Comparison of ENCODE assay signal across 13 cellular contexts in genomic region chr1:21337010-21337437, GRCh38. TPM values are rescaled to one million over a fixed set of nuclear protein-coding genes. Genes with fewer than 3 reads are reported as not detected.
DNase-seq lines count a peak whose midpoint lies in the region; TF ChIP-seq lines count a peak whose summit lies in the region.
"Had no signal": no experiment of that assay in that cellular context is flagged by ENCODE, and none has a peak within 500 bp of the region (broad histone marks: within the 10 kb centered on the region; RNA-seq: fewer than 3 reads in every experiment).

No MANE protein-coding gene starts in this region.

- TF ChIP-seq RAD21 in SK-N-SH (IDR thresholded peaks at IDR 0.05; ENCODE audit: low read length) = no peak

- H3K27ac ChIP-seq in DOHH2 (ENCODE audit: low read depth, low read length) = no peak overlapping the region
- H3K27ac ChIP-seq in SK-N-SH (ENCODE audit: low read depth in 2 of 2, low read length in 1 of 2) = peak overlapping the region in 1 of 2 experiments; percentile 75; a peak in 2 of 4 replicates
- H3K27ac ChIP-seq in stomach = peak overlapping the region; percentile 25 to 94 (median 89)

- no peak for TF ChIP-seq POLR2A in stomach (IDR thresholded peaks at IDR 0.05)

- H3K36me3 ChIP-seq in DOHH2 (ENCODE audit: control insufficient read depth, low read length) (no peaks in the 10 kb centered on the region), SK-N-SH (replicated peaks in 1 of 2; ENCODE audit: control insufficient read depth in 1 of 2, insufficient read depth in 2 of 2, low read length in 1 of 2) (no peaks in the 10 kb centered on the region), stomach (no peaks in the 10 kb centered on the region)

- H3K79me2 ChIP-seq in DOHH2 (ENCODE audit: control insufficient read depth, low read length) = no peaks in the 10 kb centered on the region
- peaks cover 47% of the 10 kb centered on the region for H3K79me2 ChIP-seq in SK-N-SH (ENCODE audit: insufficient read depth)

- H3K4me1 ChIP-seq in DOHH2 (ENCODE audit: control insufficient read depth, low read length) = peaks cover 50% of the 10 kb centered on the region
- H3K4me1 ChIP-seq in SK-N-SH (ENCODE audit: control insufficient read depth in 1 of 2, insufficient read depth in 2 of 2, low read depth in 1 of 2, low read length in 1 of 2) = peaks cover 22 to 82% of the 10 kb centered on the region in 2 experiments
- H3K4me1 ChIP-seq in stomach = peaks cover 95 to 100% (median 98%) of the 10 kb centered on the region in 4 donors

- peak overlapping the region; percentile 38 for H3K27ac Mint-ChIP-seq in glutamatergic neuron (ENCODE audit: unreplicated experiment)
- H3K27ac Mint-ChIP-seq: dendritic cell treated with granulocyte-macrophage colony-stimulating factor and Interleukin-4, amounts not matched to agents 40 ng/mL and 50 ng/mL, for 4 days; H9 had no signal

- DNase-seq in SK-N-SH (no peak), glutamatergic neuron (no peak), stomach (no peak), Ammon's horn (ENCODE audit: low spot score) (no peak), DMS53 (lab: John Stamatoyannopoulos, UW) (no peak), posterior cingulate gyrus (no peak)
- DNase-seq: activated T-cell treated with anti-CD3 and anti-CD28 coated beads, Interleukin-2, amount 50 U/mL, for 4 hours; H9; natural killer cell; NCI-H526 treated with DMSO at 0.1 percent for 48 hours; stimulated activated CD4-positive, alpha-beta T cell treated with anti-CD3 and anti-CD28 coated beads, Interleukin-2, amount 100 ng/mL, for 48 hours had no signal

- no peaks in the 10 kb centered on the region for H3K36me3 Mint-ChIP-seq in glutamatergic neuron (ENCODE audit: unreplicated experiment)
- H3K36me3 Mint-ChIP-seq: natural killer cell had no signal

- TF ChIP-seq EP300 in SK-N-SH (IDR thresholded peaks at IDR 0.05; ENCODE audit: borderline replicate concordance in 1 of 2, low read depth in 1 of 2, low read length in 1 of 2) (peak in 1 of 2 experiments; percentile 70; a peak in 2 of 4 replicates), stomach (IDR thresholded peaks at IDR 0.05) (no peak)

- H3K4me1 Mint-ChIP-seq in glutamatergic neuron (ENCODE audit: low read depth, unreplicated experiment) = peaks cover 17% of the 10 kb centered on the region

- WGBS in SK-N-SH (ENCODE audit: low lambda C conversion rate) = 26% methylated on average over 8 of the region's 8 CpGs
- 33 to 53% (median 38%) methylated on average over 8 of the region's 8 CpGs for WGBS in stomach, 5 donors

- H3K4me3 ChIP-seq in DOHH2 (ENCODE audit: low read length) (no peak overlapping the region), SK-N-SH (ENCODE audit: low read depth in 2 of 2, low read length in 1 of 2) (no peak overlapping the region), stomach (peak overlapping the region in 1 of 4 donors; percentile 4)

- no peaks in the 10 kb centered on the region for H3K9me3 ChIP-seq in DOHH2 (ENCODE audit: control insufficient read depth, insufficient read depth, low read length)
- H3K9me3 ChIP-seq in SK-N-SH = no peaks in the 10 kb centered on the region
- no peaks in the 10 kb centered on the region for H3K9me3 ChIP-seq in stomach

- no peaks in the 10 kb centered on the region for H3K9me2 ChIP-seq in DOHH2 (replicated peaks; ENCODE audit: control insufficient read depth, low read length)
- no peaks in the 10 kb centered on the region for H3K9me2 ChIP-seq in SK-N-SH

- intact Hi-C loops in stomach (cut with DNase I; ENCODE audit: low total_unique reads) (no loop called here), posterior cingulate gyrus (cut with DNase I) (no loop called here)

- H3K4me3 Mint-ChIP-seq in glutamatergic neuron (ENCODE audit: unreplicated experiment) = no peak overlapping the region
- H3K4me3 Mint-ChIP-seq: activated T-cell treated with anti-CD3 and anti-CD28 coated beads, Interleukin-2, amount 50 U/mL, for 4 hours; dendritic cell treated with granulocyte-macrophage colony-stimulating factor and Interleukin-4, amounts not matched to agents 40 ng/mL and 50 ng/mL, for 4 days; H9; natural killer cell had no signal

- no peak overlapping the region for H3K9ac ChIP-seq in SK-N-SH

- H3F3A ChIP-seq in DOHH2 (ENCODE audit: control insufficient read depth, insufficient read depth) (peaks cover 6% of the 10 kb centered on the region; the same call in 1 of the 2 replicates), SK-N-SH (replicated peaks; ENCODE audit: insufficient read depth) (peaks cover 19% of the 10 kb centered on the region)

- H3K9me3 Mint-ChIP-seq in glutamatergic neuron (ENCODE audit: unreplicated experiment) = peaks cover 1% of the 10 kb centered on the region
- H3K9me3 Mint-ChIP-seq: activated T-cell treated with anti-CD3 and anti-CD28 coated beads, Interleukin-2, amount 50 U/mL, for 4 hours; dendritic cell treated with granulocyte-macrophage colony-stimulating factor and Interleukin-4, amounts not matched to agents 40 ng/mL and 50 ng/mL, for 4 days; H9; natural killer cell had no signal

- peak overlapping the region; percentile 72 for H3K4me2 ChIP-seq in DOHH2 (ENCODE audit: low read length)
- no peak overlapping the region for H3K4me2 ChIP-seq in SK-N-SH

- no peak overlapping the region for H2AFZ ChIP-seq in SK-N-SH (ENCODE audit: low read depth)

- H3K27me3 ChIP-seq in DOHH2 (ENCODE audit: control insufficient read depth, low read length) (peaks cover 27% of the 10 kb centered on the region), SK-N-SH (ENCODE audit: insufficient read depth) (no peaks in the 10 kb centered on the region), stomach (no peaks in the 10 kb centered on the region)

- peaks cover 1% of the 10 kb centered on the region for H3K27me3 Mint-ChIP-seq in glutamatergic neuron (ENCODE audit: unreplicated experiment)

- no peak for TF ChIP-seq CTCF in DOHH2 (IDR thresholded peaks at IDR 0.05; ENCODE audit: low read depth, low read length, poor library complexity, severe bottlenecking)
- no peak for TF ChIP-seq CTCF in SK-N-SH (IDR thresholded peaks at IDR 0.05)
- no peak for TF ChIP-seq CTCF in glutamatergic neuron (IDR thresholded peaks at IDR 0.05; ENCODE audit: partially characterized antibody, unreplicated experiment)
- no peak for TF ChIP-seq CTCF in stomach (IDR thresholded peaks at IDR 0.05)

- CTCF ChIA-PET in SK-N-SH (lab: Yijun Ruan, JAX) = interaction anchor here (0.9 to 7.7 kb wide), 12 partner anchors 11 to 82 kb away, joined by 3 to 65 read pairs (median 6); no protein-coding TSS in a partner anchor

- POLR2A ChIA-PET in SK-N-SH (lab: Yijun Ruan, JAX) = interaction anchor here (1.1 to 3.1 kb wide), 4 partner anchors 9 to 85 kb away, joined by 3 to 12 read pairs (median 5); no protein-coding TSS in a partner anchor

- no peaks in the 10 kb centered on the region for H4K20me1 ChIP-seq in DOHH2 (ENCODE audit: control insufficient read depth, insufficient read depth, low read depth, low read length)
- H4K20me1 ChIP-seq in SK-N-SH (ENCODE audit: insufficient read depth) = no peaks in the 10 kb centered on the region

TF ChIP-seq in SK-N-SH, 30 proteins besides CTCF, POLR2A, EP300 and RAD21 (continues in another document):
- TF ChIP-seq USF2 (IDR thresholded peaks at IDR 0.05; ENCODE audit: borderline replicate concordance, low read depth, low read length) (no peak), FOSL2 (IDR thresholded peaks at IDR 0.05; ENCODE audit: borderline replicate concordance, low read depth) (no peak), POLR2AphosphoS5 (IDR thresholded peaks at IDR 0.05; ENCODE audit: low read depth, low read length) (0 out of 2 replicates have a peak, but pooled peaks have one; percentile 16), ELF1 (IDR thresholded peaks at IDR 0.05) (no peak), EZH2phosphoT487 (IDR thresholded peaks at IDR 0.05; ENCODE audit: borderline replicate concordance, low read depth) (no peak), MEF2A (IDR thresholded peaks at IDR 0.05; ENCODE audit: borderline replicate concordance, low read depth) (no peak), NFIC (IDR thresholded peaks at IDR 0.05; ENCODE audit: borderline replicate concordance) (no peak; the same call in 1 of the 2 replicates), JUND (IDR thresholded peaks at IDR 0.05) (no peak), TCF12 (IDR thresholded peaks at IDR 0.05) (peak; percentile 86), PBX3 (IDR thresholded peaks at IDR 0.05) (peak; percentile 50; the same call in 1 of the 2 replicates), RFX5 (IDR thresholded peaks at IDR 0.05; ENCODE audit: low read length) (no peak), RCOR1 (IDR thresholded peaks at IDR 0.05; ENCODE audit: low read length) (peak; percentile 82), SMC3 (IDR thresholded peaks at IDR 0.05; ENCODE audit: low read depth, low read length) (no peak), TEAD4 (IDR thresholded peaks at IDR 0.05; ENCODE audit: borderline replicate concordance, insufficient read depth) (no peak), SIN3A (IDR thresholded peaks at IDR 0.05; ENCODE audit: borderline replicate concordance, low read depth, low read length) (no peak), RXRA (IDR thresholded peaks at IDR 0.05; ENCODE audit: borderline replicate concordance, low read depth) (no peak), GATA2 (CRISPR knock-in tag; IDR thresholded peaks at IDR 0.05) (0 out of 2 replicates have a peak, but pooled peaks have one; percentile 9)

RNA-seq across cellular contexts. Expression of gene ECE1, which starts 46.8 kb away (rescaled TPM):
- polyA plus RNA-seq in SK-N-SH (2012; rRNA removed) = 62.3 and 96.6 TPM in 2 replicates
- polyA plus RNA-seq in SK-N-SH (2012; cell fraction: cytosol; rRNA removed) = 48.1 and 60.4 TPM in 2 replicates
- polyA plus RNA-seq in SK-N-SH (2012; cell fraction: nucleus; rRNA removed) = 53.0 and 69.9 TPM in 2 replicates
- total RNA-seq in glutamatergic neuron (ENCODE audit: unreplicated experiment) = 36.1 TPM
- total RNA-seq in stomach = 100 to 1,000 TPM in 2 of 5 donors, 10 to 100 TPM in 3; 40.2 to 574 (median 71.4) TPM
- polyA plus RNA-seq in stomach = 10 to 100 TPM; 17.6 to 30.9 (median 25.4) TPM
